Comparison of ENCODE assay signal across 8 cellular contexts in the genomic region with DNA sequence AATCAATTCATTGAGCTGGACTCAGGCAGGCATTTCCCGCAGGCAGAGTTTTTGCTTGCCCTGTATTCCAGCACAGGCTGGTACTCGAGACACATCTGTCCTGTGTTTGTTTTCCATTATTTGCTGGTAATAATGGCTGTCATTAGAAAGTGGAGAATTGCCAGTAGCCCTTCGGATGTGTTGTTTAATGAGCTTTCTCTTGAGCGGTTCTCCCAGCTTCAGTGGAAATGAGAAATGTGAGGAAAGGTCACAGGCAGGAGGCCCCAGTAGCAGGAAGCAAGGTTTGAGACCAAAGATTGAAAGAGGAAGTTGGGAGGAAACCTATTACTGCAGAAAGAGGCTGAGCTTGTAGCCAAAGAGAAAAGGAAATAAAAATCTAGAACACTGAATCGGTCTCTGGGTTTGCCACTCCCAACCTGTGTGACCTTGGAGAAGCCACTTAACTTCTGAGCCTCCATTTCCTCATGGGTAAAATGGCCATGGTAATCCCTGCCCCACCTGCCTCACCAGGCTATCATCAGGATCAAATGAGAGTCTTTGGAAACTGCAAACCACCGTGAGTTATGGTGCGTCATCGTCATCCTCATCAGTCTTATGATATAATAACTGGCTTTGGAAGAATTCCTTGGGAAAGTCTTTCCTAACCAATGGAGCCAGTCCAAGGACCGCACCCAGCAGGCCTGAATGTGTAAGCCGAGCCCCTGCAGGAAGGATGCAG.
DNase-seq lines count a peak whose midpoint lies in the region; ATAC-seq, FAIRE-seq and TF ChIP-seq lines count a peak whose summit lies in the region.

No MANE protein-coding gene starts in this region.

- no peaks in the 10 kb centered on the region for H3K27me3 ChIP-seq in left lung

- H3K9me3 ChIP-seq in left lung: no peaks in the 10 kb centered on the region

- peak; percentile 95 for FAIRE-seq in H54 (lab: Jason Lieb, UNC)

- DNase-seq in H54 (ENCODE audit: insufficient read length, low spot score): peak; percentile 88
- peak; percentile 35 for DNase-seq in NCI-H2227 treated with DMSO at 0.1 percent for 48 hours (lab: John Stamatoyannopoulos, UW)
- DNase-seq in astrocyte of the hippocampus (ENCODE audit: low read depth, low spot score): peak; percentile 48
- DNase-seq in left lung: no peak
- no peak for DNase-seq in D341Med (ENCODE audit: low spot score)
- no peak for DNase-seq in NCI-H187 (lab: John Stamatoyannopoulos, UW)

- H3K36me3 ChIP-seq in left lung: peaks cover 0 to 33% of the 10 kb centered on the region in 2 donors

- peaks cover 21 to 73% of the 10 kb centered on the region in 2 donors for H3K4me1 ChIP-seq in left lung

- ATAC-seq in left lung (peak; percentile 29), HG03378 (IDR thresholded peaks at IDR 0.05; ENCODE audit: unreplicated experiment) (no peak), HG03025 (IDR thresholded peaks at IDR 0.05; ENCODE audit: low FRiP score, unreplicated experiment) (no peak)

- no peak overlapping the region for H3K4me3 ChIP-seq in left lung

- TF ChIP-seq CTCF in left lung (IDR thresholded peaks at IDR 0.05): no peak

- peak overlapping the region; percentile 65 to 72 for H3K27ac ChIP-seq in left lung

- intact Hi-C loops in left lung (cut with DNase I): no loop called here

- TF ChIP-seq POLR2A in H54 (IDR thresholded peaks at IDR 0.05; ENCODE audit: low read depth, low read length): no peak

Comparison
In these comparisons a context has a peak if more than half of its experiments do, and no peak if none do; other contexts are left out.
1. DNase-seq: peak in H54 (single experiment), NCI-H2227 treated with DMSO at 0.1 percent for 48 hours (single experiment) and astrocyte of the hippocampus (single experiment); none in left lung (0 of 2), D341Med (single experiment) and NCI-H187 (0 of 2).